23 cellular contexts compared by ENCODE assay signal in the genomic region with DNA sequence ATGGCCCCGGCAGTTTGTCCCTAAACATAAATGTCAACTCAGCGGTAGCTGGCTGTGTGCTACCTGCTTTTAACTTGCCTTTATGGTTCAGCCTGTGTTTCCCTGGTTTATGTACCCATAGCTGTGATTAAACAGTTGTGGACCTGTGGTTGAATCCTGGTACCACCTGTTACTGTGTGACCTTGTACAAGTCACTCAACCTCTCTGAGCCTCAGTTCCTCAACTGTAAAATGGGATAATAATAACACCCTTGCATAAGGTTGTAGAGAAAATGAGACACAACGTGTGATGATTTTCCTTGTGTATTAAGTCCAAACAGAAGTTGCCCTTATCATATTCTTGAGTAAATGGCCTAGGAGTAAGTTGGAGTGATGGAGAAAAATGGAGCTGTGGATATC. TPM values are rescaled to one million over a fixed set of nuclear protein-coding genes. Genes with fewer than 3 reads are reported as not detected.
"Had no signal": no experiment of that assay in that cellular context is flagged by ENCODE, and none has a peak within 500 bp of the region (broad histone marks: within the 10 kb centered on the region; RNA-seq: fewer than 3 reads in every experiment).

No MANE protein-coding gene starts in this region.

- H3K4me3 ChIP-seq: body of pancreas, mucosa of descending colon, pancreas had no signal

- DNase-seq: activated B cell treated with CpG ODN at 0.5 μM for 24 hours; activated CD4-positive, alpha-beta T cell treated with anti-CD3 and anti-CD28 coated beads for 48 hours; activated CD8-positive, alpha-beta memory T cell treated with anti-CD3 and anti-CD28 coated beads, Interleukin-2, amount 50 U/mL, for 4 hours; activated CD8-positive, alpha-beta T cell treated with anti-CD3 and anti-CD28 coated beads, Interleukin-2, amount 10 ng/mL, durations not matched to agents 7 days and 5 days; activated gamma-delta T cell; activated T-cell treated with anti-CD3 and anti-CD28 coated beads, Interleukin-2, amount 50 U/mL, for 48 hours; amniotic stem cell; central memory CD4-positive, alpha-beta T cell; cortex of kidney; effector CD4-positive, alpha-beta T cell; naive thymus-derived CD4-positive, alpha-beta T cell; pancreas had no signal

- H3K36me3 ChIP-seq: pancreas had no signal

- H3K27ac ChIP-seq: body of pancreas, pancreas had no signal

- H3K9me3 ChIP-seq: body of pancreas, mucosa of descending colon, pancreas, tibial nerve had no signal

- FAIRE-seq: endothelial cell of umbilical vein, frontal cortex, islet of Langerhans, pancreas, TTC549 had no signal

- ATAC-seq: activated CD8-positive, alpha-beta T cell treated with anti-CD3 and anti-CD28 coated beads, Interleukin-2, amount 10 ng/mL, durations not matched to agents 7 days and 5 days; activated naive CD4-positive, alpha-beta T cell treated with anti-CD3 and anti-CD28 coated beads, Interleukin-2, amount 50 U/mL, for 72 hours; body of pancreas; left colon; stimulated activated effector memory CD8-positive, alpha-beta T cell treated with anti-CD3 and anti-CD28 coated beads, Interleukin-12 subunit alpha, Interleukin-12 subunit beta, amount 100 ng/mL, for 72 hours had no signal

- H3K27ac Mint-ChIP-seq: activated B cell treated with CpG ODN at 0.5 μM for 24 hours; activated CD8-positive, alpha-beta T cell treated with anti-CD3 and anti-CD28 coated beads, Interleukin-2, amount 10 ng/mL, durations not matched to agents 7 days and 5 days; activated naive CD4-positive, alpha-beta T cell treated with anti-CD3 and anti-CD28 coated beads, Interleukin-2, amount 50 U/mL, for 72 hours; stimulated activated effector memory CD8-positive, alpha-beta T cell treated with anti-CD3 and anti-CD28 coated beads, Interleukin-12 subunit alpha, Interleukin-12 subunit beta, amount 100 ng/mL, for 72 hours had no signal

- H3K27me3 ChIP-seq: body of pancreas, pancreas, tibial nerve had no signal

- H3K4me3 Mint-ChIP-seq: activated B cell treated with CpG ODN at 0.5 μM for 24 hours; activated CD8-positive, alpha-beta T cell treated with anti-CD3 and anti-CD28 coated beads, Interleukin-2, amount 10 ng/mL, durations not matched to agents 7 days and 5 days; naive thymus-derived CD4-positive, alpha-beta T cell; stimulated activated effector memory CD8-positive, alpha-beta T cell treated with anti-CD3 and anti-CD28 coated beads, Interleukin-12 subunit alpha, Interleukin-12 subunit beta, amount 100 ng/mL, for 72 hours had no signal

- H3K4me1 ChIP-seq: pancreas had no signal

- H3K9me3 Mint-ChIP-seq: activated B cell treated with CpG ODN at 0.5 μM for 24 hours; activated naive CD4-positive, alpha-beta T cell treated with anti-CD3 and anti-CD28 coated beads, Interleukin-2, amount 50 U/mL, for 72 hours; stimulated activated effector memory CD8-positive, alpha-beta T cell treated with anti-CD3 and anti-CD28 coated beads, Interleukin-12 subunit alpha, Interleukin-12 subunit beta, amount 100 ng/mL, for 72 hours had no signal

- H3K36me3 Mint-ChIP-seq: activated naive CD4-positive, alpha-beta T cell treated with anti-CD3 and anti-CD28 coated beads, Interleukin-2, amount 50 U/mL, for 72 hours; naive thymus-derived CD4-positive, alpha-beta T cell; stimulated activated effector memory CD8-positive, alpha-beta T cell treated with anti-CD3 and anti-CD28 coated beads, Interleukin-12 subunit alpha, Interleukin-12 subunit beta, amount 100 ng/mL, for 72 hours had no signal

RNA-seq across cellular contexts. Expression of a gene that starts 6.3 kb away (rescaled TPM):
- total RNA-seq: activated B cell treated with CpG ODN at 0.5 μM for 24 hours; activated CD8-positive, alpha-beta T cell treated with anti-CD3 and anti-CD28 coated beads, Interleukin-2, amount 10 ng/mL, durations not matched to agents 7 days and 5 days; T-helper 2 cell treated with Interferon-gamma antibody and Interleukin-4, amounts not matched to agents 100 ng/mL and 5 ng/mL, for 36 hours had no signal
- polyA plus RNA-seq: naive thymus-derived CD4-positive, alpha-beta T cell had no signal
